1 cellular context compared by ENCODE assay signal in genomic region chr5:178839319-178839704, GRCh38.
TF ChIP-seq lines count a peak whose summit lies in the region.

No MANE protein-coding gene starts in this region.

TF ChIP-seq in GM23338, 12 proteins besides CTCF, POLR2A, EP300 and RAD21 (continued from another document):
- no peak for TF ChIP-seq REST (IDR thresholded peaks at IDR 0.05; ENCODE audit: unreplicated experiment)
- TF ChIP-seq CREB1 (CRISPR knock-in tag; IDR thresholded peaks at IDR 0.05; ENCODE audit: low read depth), result no peak
- TF ChIP-seq ETS1 (IDR thresholded peaks at IDR 0.05), result no peak
- no peak for TF ChIP-seq EZH2 (IDR thresholded peaks at IDR 0.05; ENCODE audit: low read depth, unreplicated experiment)
- no peak for TF ChIP-seq POLR2AphosphoS5 (IDR thresholded peaks at IDR 0.05; ENCODE audit: low read depth)
- no peak for TF ChIP-seq STAT1 (IDR thresholded peaks at IDR 0.05; ENCODE audit: unreplicated experiment)
- no peak for TF ChIP-seq ZNF331 (CRISPR knock-in tag; IDR thresholded peaks at IDR 0.05; ENCODE audit: low read depth)
- no peak for TF ChIP-seq ZNF114 (CRISPR knock-in tag; IDR thresholded peaks at IDR 0.05)
